ENCODE assay signal across 8 cellular contexts in genomic region chr6:30686908-30687658, GRCh38. TPM values are rescaled to one million over a fixed set of nuclear protein-coding genes. Genes with fewer than 3 reads are reported as not detected.
DNase-seq lines count a peak whose midpoint lies in the region; ATAC-seq and TF ChIP-seq lines count a peak whose summit lies in the region.

No MANE protein-coding gene starts in this region.

- peak; percentile 48 for ATAC-seq in GM19043 (IDR thresholded peaks at IDR 0.05; ENCODE audit: low read depth, unreplicated experiment)
- peak; percentile 28 for ATAC-seq in HG03457 (IDR thresholded peaks at IDR 0.05; ENCODE audit: unreplicated experiment)
- ATAC-seq in right lobe of liver = peak; percentile 56 to 76 (median 67)

- H3K36me3 Mint-ChIP-seq in activated CD4-positive, alpha-beta T cell treated with anti-CD3 and anti-CD28 coated beads, Interleukin-2, amount 10 ng/mL, durations not matched to agents 7 days and 5 days (ENCODE audit: low read depth) = peaks cover 51% of the 10 kb centered on the region

- H3K27ac Mint-ChIP-seq in activated CD4-positive, alpha-beta T cell treated with anti-CD3 and anti-CD28 coated beads, Interleukin-2, amount 10 ng/mL, durations not matched to agents 7 days and 5 days = peak overlapping the region; percentile 95

- TF ChIP-seq POLR2A in right lobe of liver (IDR thresholded peaks at IDR 0.05) = peak; percentile 41

- H3K4me1 Mint-ChIP-seq in activated CD4-positive, alpha-beta T cell treated with anti-CD3 and anti-CD28 coated beads, Interleukin-2, amount 10 ng/mL, durations not matched to agents 7 days and 5 days = peaks cover 41% of the 10 kb centered on the region

- no peaks in the 10 kb centered on the region for H3K9me3 Mint-ChIP-seq in activated CD4-positive, alpha-beta T cell treated with anti-CD3 and anti-CD28 coated beads, Interleukin-2, amount 10 ng/mL, durations not matched to agents 7 days and 5 days

- POLR2A ChIA-PET in activated CD4-positive, alpha-beta T cell treated with anti-CD3 and anti-CD28 coated beads, Interleukin-2, amount 10 ng/mL, durations not matched to agents 7 days and 5 days (lab: Charles Lee) = interaction anchor here (0.7 to 1.1 kb wide), 2 partner anchors 30 to 621 kb away, joined by 3 to 5 read pairs; partner anchors contain the start of gene MDC1

- no peaks in the 10 kb centered on the region for H3K27me3 Mint-ChIP-seq in activated CD4-positive, alpha-beta T cell treated with anti-CD3 and anti-CD28 coated beads, Interleukin-2, amount 10 ng/mL, durations not matched to agents 7 days and 5 days

- peak overlapping the region; percentile 100 for H3K4me3 Mint-ChIP-seq in activated CD4-positive, alpha-beta T cell treated with anti-CD3 and anti-CD28 coated beads, Interleukin-2, amount 10 ng/mL, durations not matched to agents 7 days and 5 days

- WGBS in right lobe of liver (ENCODE audit: insufficient coverage, low coverage, low lambda C conversion rate, missing lambda C conversion rate) = under 1% methylated on average over 30 of the region's 52 CpGs

- CTCF ChIA-PET in activated CD4-positive, alpha-beta T cell treated with anti-CD3 and anti-CD28 coated beads, Interleukin-2, amount 10 ng/mL, durations not matched to agents 7 days and 5 days (lab: Charles Lee) = interaction anchor here (1.3 to 3.0 kb wide), 7 partner anchors 8 to 44 kb away, joined by 3 to 21 read pairs (median 7); partner anchors contain the start of genes DHX16 and MDC1

- H3K4me1 ChIP-seq in right lobe of liver = peaks cover 0 to 41% (median 17%) of the 10 kb centered on the region in 4 donors

- TF ChIP-seq CTCF in AG09319 (IDR thresholded peaks at IDR 0.05; ENCODE audit: low read depth, low read length) (no peak), right lobe of liver (IDR thresholded peaks at IDR 0.05) (no peak)

- intact Hi-C loops in right lobe of liver (cut with DNase I) = no loop called here

- H3K27me3 ChIP-seq in right lobe of liver = no peaks in the 10 kb centered on the region

- peak; percentile 95 for DNase-seq in AG09319 (ENCODE audit: extremely low read depth, low read depth)
- DNase-seq in NCI-H524 (lab: John Stamatoyannopoulos, UW) = peak; percentile 76 to 82
- DNase-seq in activated CD4-positive, alpha-beta T cell treated with anti-CD3 and anti-CD28 coated beads, Interleukin-2, amount 10 ng/mL, durations not matched to agents 7 days and 5 days = peak; percentile 87
- peak; percentile 95 for DNase-seq in dermis blood vessel endothelial cell
- DNase-seq in right lobe of liver = peak; percentile 91 to 98 (median 91)
- peak; percentile 79 for DNase-seq in stimulated activated CD4-positive, alpha-beta T cell treated with anti-CD3 and anti-CD28 coated beads, Interleukin-4, amount 100 ng/mL, for 1 hour

- H3K9me3 ChIP-seq in right lobe of liver = no peaks in the 10 kb centered on the region

- peak overlapping the region; percentile 87 to 96 (median 89) for H3K27ac ChIP-seq in right lobe of liver

- no peaks in the 10 kb centered on the region for H3K36me3 ChIP-seq in right lobe of liver

- H3K4me3 ChIP-seq in right lobe of liver = peak overlapping the region; percentile 70 to 76 (median 75)

RNA-seq across cellular contexts. Expression of gene PPP1R18, which starts 0.6 kb away (rescaled TPM):
- 100 to 1,000 TPM; 243 to 272 TPM for total RNA-seq in activated CD4-positive, alpha-beta T cell treated with anti-CD3 and anti-CD28 coated beads, Interleukin-2, amount 10 ng/mL, durations not matched to agents 7 days and 5 days
- total RNA-seq in dermis blood vessel endothelial cell (41.7 and 64.8 TPM in 2 replicates), right lobe of liver (10 to 100 TPM in 4 of 6 experiments, 1 to 10 TPM in 2; 6.7 to 29.1 (median 12.9) TPM)

RNA-seq across cellular contexts. Expression of gene NRM, which starts 3.7 kb away (rescaled TPM):
- 10 to 100 TPM; 43.1 to 58.8 TPM for total RNA-seq in activated CD4-positive, alpha-beta T cell treated with anti-CD3 and anti-CD28 coated beads, Interleukin-2, amount 10 ng/mL, durations not matched to agents 7 days and 5 days
- total RNA-seq in dermis blood vessel endothelial cell (3.1 and 4.6 TPM in 2 replicates), right lobe of liver (1 to 10 TPM; 1.2 to 2.7 (median 1.9) TPM)

RNA-seq across cellular contexts. Expression of gene DHX16, which starts 14.3 kb away (rescaled TPM):
- 10 to 100 TPM; 40.4 to 40.7 TPM for total RNA-seq in activated CD4-positive, alpha-beta T cell treated with anti-CD3 and anti-CD28 coated beads, Interleukin-2, amount 10 ng/mL, durations not matched to agents 7 days and 5 days
- total RNA-seq in dermis blood vessel endothelial cell (39.3 and 52.6 TPM in 2 replicates), right lobe of liver (10 to 100 TPM; 12.3 to 17.8 (median 14.4) TPM)

RNA-seq across cellular contexts. Expression of gene MDC1, which starts 30.0 kb away (rescaled TPM):
- total RNA-seq in activated CD4-positive, alpha-beta T cell treated with anti-CD3 and anti-CD28 coated beads, Interleukin-2, amount 10 ng/mL, durations not matched to agents 7 days and 5 days = 10 to 100 TPM; 46.8 to 53.2 TPM
- 6.3 and 12.5 TPM in 2 replicates for total RNA-seq in dermis blood vessel endothelial cell
- total RNA-seq in right lobe of liver = 10 to 100 TPM in 4 of 6 experiments, 1 to 10 TPM in 2; 8.8 to 15.5 (median 12.1) TPM

RNA-seq across cellular contexts. Expression of gene TUBB, which starts 33.1 kb away (rescaled TPM):
- total RNA-seq in activated CD4-positive, alpha-beta T cell treated with anti-CD3 and anti-CD28 coated beads, Interleukin-2, amount 10 ng/mL, durations not matched to agents 7 days and 5 days = 1,000 to 10,000 TPM; 1,494 to 1,661 TPM
- 301 and 692 TPM in 2 replicates for total RNA-seq in dermis blood vessel endothelial cell
- total RNA-seq in right lobe of liver = 100 to 1,000 TPM; 150 to 268 (median 241) TPM

Comparison
In these comparisons a context has a peak if more than half of its experiments do, and no peak if none do; other contexts are left out.
1. Peak in every context shown above with its lines: DNase-seq, ATAC-seq, H3K4me3 ChIP-seq and H3K27ac ChIP-seq.